ENCODE assay signal across 1 cellular context in the genomic region with DNA sequence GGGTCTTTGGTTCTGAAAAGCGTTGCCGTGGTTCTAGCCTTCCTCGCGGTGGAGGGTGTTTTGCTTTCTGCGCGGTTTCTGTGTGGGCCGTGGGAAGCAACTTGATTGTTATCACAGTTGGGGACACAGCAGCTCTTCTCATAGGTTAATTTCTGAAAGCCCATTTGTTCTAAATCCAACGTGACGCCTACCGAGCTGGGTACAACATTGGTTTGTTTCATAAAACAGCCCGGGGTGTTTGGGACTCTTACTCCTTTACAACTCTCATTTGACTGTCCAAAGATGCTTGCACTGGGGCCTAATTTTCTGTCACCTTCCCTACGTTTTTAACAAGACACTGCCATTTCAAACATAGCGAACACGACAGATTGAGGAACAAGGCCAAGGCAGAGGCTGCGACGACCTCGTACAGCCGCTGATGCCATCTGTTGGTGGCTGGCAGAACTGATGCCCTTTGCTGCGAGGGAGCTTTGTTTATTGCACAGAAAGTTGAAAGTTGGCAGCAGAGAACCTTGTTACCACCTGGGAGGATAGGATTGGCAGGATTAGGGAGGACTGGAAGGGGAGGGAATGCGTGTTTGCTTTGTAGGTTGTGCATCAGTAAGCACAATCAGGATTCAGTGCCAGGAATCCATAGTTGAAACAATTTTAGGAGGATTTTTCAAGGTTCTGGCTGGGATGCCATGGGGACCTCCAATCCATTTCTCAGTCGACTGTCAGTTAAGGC.
TF ChIP-seq lines count a peak whose summit lies in the region.

No MANE protein-coding gene starts in this region.

TF ChIP-seq in SK-N-SH, 30 proteins besides CTCF, POLR2A, EP300 and RAD21 (continued from another document):
- TF ChIP-seq, protein P1, sequence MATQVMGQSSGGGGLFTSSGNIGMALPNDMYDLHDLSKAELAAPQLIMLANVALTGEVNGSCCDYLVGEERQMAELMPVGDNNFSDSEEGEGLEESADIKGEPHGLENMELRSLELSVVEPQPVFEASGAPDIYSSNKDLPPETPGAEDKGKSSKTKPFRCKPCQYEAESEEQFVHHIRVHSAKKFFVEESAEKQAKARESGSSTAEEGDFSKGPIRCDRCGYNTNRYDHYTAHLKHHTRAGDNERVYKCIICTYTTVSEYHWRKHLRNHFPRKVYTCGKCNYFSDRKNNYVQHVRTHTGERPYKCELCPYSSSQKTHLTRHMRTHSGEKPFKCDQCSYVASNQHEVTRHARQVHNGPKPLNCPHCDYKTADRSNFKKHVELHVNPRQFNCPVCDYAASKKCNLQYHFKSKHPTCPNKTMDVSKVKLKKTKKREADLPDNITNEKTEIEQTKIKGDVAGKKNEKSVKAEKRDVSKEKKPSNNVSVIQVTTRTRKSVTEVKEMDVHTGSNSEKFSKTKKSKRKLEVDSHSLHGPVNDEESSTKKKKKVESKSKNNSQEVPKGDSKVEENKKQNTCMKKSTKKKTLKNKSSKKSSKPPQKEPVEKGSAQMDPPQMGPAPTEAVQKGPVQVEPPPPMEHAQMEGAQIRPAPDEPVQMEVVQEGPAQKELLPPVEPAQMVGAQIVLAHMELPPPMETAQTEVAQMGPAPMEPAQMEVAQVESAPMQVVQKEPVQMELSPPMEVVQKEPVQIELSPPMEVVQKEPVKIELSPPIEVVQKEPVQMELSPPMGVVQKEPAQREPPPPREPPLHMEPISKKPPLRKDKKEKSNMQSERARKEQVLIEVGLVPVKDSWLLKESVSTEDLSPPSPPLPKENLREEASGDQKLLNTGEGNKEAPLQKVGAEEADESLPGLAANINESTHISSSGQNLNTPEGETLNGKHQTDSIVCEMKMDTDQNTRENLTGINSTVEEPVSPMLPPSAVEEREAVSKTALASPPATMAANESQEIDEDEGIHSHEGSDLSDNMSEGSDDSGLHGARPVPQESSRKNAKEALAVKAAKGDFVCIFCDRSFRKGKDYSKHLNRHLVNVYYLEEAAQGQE (IDR thresholded peaks at IDR 0.05; ENCODE audit: low read depth, low read length), result 0 out of 2 replicates have a peak, but pooled peaks have one; percentile 22
